Comparison of ENCODE assay signal across 1 cellular context in genomic region chr7:95772298-95772770, GRCh38.
TF ChIP-seq lines count a peak whose summit lies in the region.

Gene DYNC1I1, plus strand, starts transcription at chr7:95772554. Its CDS starts 32,176 bp downstream, at chr7:95804730.

TF ChIP-seq in HEK293, 187 proteins besides CTCF, POLR2A, EP300 and RAD21 (continued from another document and continues in another):
- no peak for TF ChIP-seq ELK4 (IDR thresholded peaks at IDR 0.05; ENCODE audit: borderline replicate concordance, low read depth, low read length)
- TF ChIP-seq ZSCAN30 (tag by site-specific recombination; IDR thresholded peaks at IDR 0.05), result no peak
- TF ChIP-seq ZNF785 (tag by site-specific recombination; IDR thresholded peaks at IDR 0.05), result peak; percentile 29; the same call in 1 of the 2 replicates
- TF ChIP-seq PRDM10 (tag by site-specific recombination; IDR thresholded peaks at IDR 0.05), result peak; percentile 40; the same call in 1 of the 2 replicates
- TF ChIP-seq RBAK (tag by site-specific recombination; IDR thresholded peaks at IDR 0.05), result no peak
- no peak for TF ChIP-seq ZNF837 (tag by site-specific recombination; IDR thresholded peaks at IDR 0.05)
- peak; percentile 25; the same call in 1 of the 2 replicates for TF ChIP-seq GLIS1 (tag by site-specific recombination; IDR thresholded peaks at IDR 0.05)
- TF ChIP-seq OVOL3 (tag by site-specific recombination; IDR thresholded peaks at IDR 0.05), result no peak
- no peak for TF ChIP-seq ZNF157 (tag by site-specific recombination; IDR thresholded peaks at IDR 0.05)
- peak; percentile 58; the same call in 1 of the 2 replicates for TF ChIP-seq ZBTB6 (tag by site-specific recombination; IDR thresholded peaks at IDR 0.05)
- peak; percentile 68; the same call in 1 of the 2 replicates for TF ChIP-seq KLF16 (tag by site-specific recombination; IDR thresholded peaks at IDR 0.05)
- TF ChIP-seq ZBTB17 (tag by site-specific recombination; IDR thresholded peaks at IDR 0.05), result peak; percentile 64
- peak; percentile 92 for TF ChIP-seq KLF8 (tag by site-specific recombination; IDR thresholded peaks at IDR 0.05)
- TF ChIP-seq ZNF501 (tag by site-specific recombination; IDR thresholded peaks at IDR 0.05), result no peak
- no peak for TF ChIP-seq ZNF624 (tag by site-specific recombination; IDR thresholded peaks at IDR 0.05)
- TF ChIP-seq IKZF3 (tag by site-specific recombination; IDR thresholded peaks at IDR 0.05), result peak; percentile 83
- TF ChIP-seq ZNF843 (tag by site-specific recombination; IDR thresholded peaks at IDR 0.05), result peak; percentile 34; the same call in 1 of the 2 replicates
- peak; percentile 92 for TF ChIP-seq ZBTB26 (tag by site-specific recombination; optimal IDR thresholded peaks at IDR 0.05)
- TF ChIP-seq ZNF423 (tag by site-specific recombination; IDR thresholded peaks at IDR 0.05), result no peak; the same call in 1 of the 2 replicates
- no peak for TF ChIP-seq ZNF174 (tag by site-specific recombination; IDR thresholded peaks at IDR 0.05)
- no peak for TF ChIP-seq ZBTB7A (tag by site-specific recombination; IDR thresholded peaks at IDR 0.05; ENCODE audit: low read depth)
- TF ChIP-seq ZNF350 (tag by site-specific recombination; IDR thresholded peaks at IDR 0.05), result no peak
- TF ChIP-seq ZNF416 (tag by site-specific recombination; IDR thresholded peaks at IDR 0.05), result no peak
- TF ChIP-seq ZNF555 (tag by site-specific recombination; conservative IDR thresholded peaks at IDR 0.05), result no peak
- peak; percentile 66; the same call in 1 of the 2 replicates for TF ChIP-seq ZBTB11 (tag by site-specific recombination; conservative IDR thresholded peaks at IDR 0.05; ENCODE audit: low read depth)
- no peak for TF ChIP-seq ZNF658 (tag by site-specific recombination; IDR thresholded peaks at IDR 0.05)
- peak; percentile 92 for TF ChIP-seq SP3 (tag by site-specific recombination; IDR thresholded peaks at IDR 0.05)
- no peak for TF ChIP-seq GFI1B (tag by site-specific recombination; IDR thresholded peaks at IDR 0.05)
- no peak for TF ChIP-seq ATF2 (tag by site-specific recombination; IDR thresholded peaks at IDR 0.05; ENCODE audit: low read depth)
- TF ChIP-seq ZNF335 (tag by site-specific recombination; conservative IDR thresholded peaks at IDR 0.05), result no peak
- TF ChIP-seq HIC1 (tag by site-specific recombination; IDR thresholded peaks at IDR 0.05), result peak; percentile 87
- TF ChIP-seq SP7 (tag by site-specific recombination; IDR thresholded peaks at IDR 0.05), result peak; percentile 40
- TF ChIP-seq ZNF311 (tag by site-specific recombination; IDR thresholded peaks at IDR 0.05; ENCODE audit: borderline replicate concordance), result no peak
- no peak for TF ChIP-seq ZNF121 (tag by site-specific recombination; IDR thresholded peaks at IDR 0.05)
- no peak for TF ChIP-seq INSM2 (tag by site-specific recombination; IDR thresholded peaks at IDR 0.05)
- TF ChIP-seq ZNF585B (tag by site-specific recombination; IDR thresholded peaks at IDR 0.05), result no peak
- TF ChIP-seq ZXDB (tag by site-specific recombination; IDR thresholded peaks at IDR 0.05), result peak; percentile 28; the same call in 1 of the 2 replicates
- peak; percentile 37; the same call in 1 of the 2 replicates for TF ChIP-seq KLF7 (tag by site-specific recombination; IDR thresholded peaks at IDR 0.05; ENCODE audit: borderline replicate concordance)
- TF ChIP-seq ZBTB1 (tag by site-specific recombination; IDR thresholded peaks at IDR 0.05), result no peak
- TF ChIP-seq EGR2 (tag by site-specific recombination; IDR thresholded peaks at IDR 0.05; ENCODE audit: low read depth), result peak; percentile 89
- peak; percentile 10; the same call in 1 of the 2 replicates for TF ChIP-seq ZNF341 (tag by site-specific recombination; IDR thresholded peaks at IDR 0.05; ENCODE audit: low read depth)
- TF ChIP-seq ZNF660 (tag by site-specific recombination; IDR thresholded peaks at IDR 0.05), result peak; percentile 78; the same call in 1 of the 2 replicates
- peak; percentile 95 for TF ChIP-seq KLF1 (tag by site-specific recombination; IDR thresholded peaks at IDR 0.05)
- TF ChIP-seq GLI4 (tag by site-specific recombination; IDR thresholded peaks at IDR 0.05), result no peak
- no peak for TF ChIP-seq SCRT1 (tag by site-specific recombination; IDR thresholded peaks at IDR 0.05; ENCODE audit: borderline replicate concordance)
- TF ChIP-seq ZNF600 (tag by site-specific recombination; IDR thresholded peaks at IDR 0.05), result peak; percentile 63
- TF ChIP-seq ZBTB49 (tag by site-specific recombination; IDR thresholded peaks at IDR 0.05; ENCODE audit: low read depth), result no peak
- no peak for TF ChIP-seq ZNF473 (tag by site-specific recombination; IDR thresholded peaks at IDR 0.05)
- TF ChIP-seq ZBTB21 (tag by site-specific recombination; IDR thresholded peaks at IDR 0.05), result no peak
